In the genomic region with DNA sequence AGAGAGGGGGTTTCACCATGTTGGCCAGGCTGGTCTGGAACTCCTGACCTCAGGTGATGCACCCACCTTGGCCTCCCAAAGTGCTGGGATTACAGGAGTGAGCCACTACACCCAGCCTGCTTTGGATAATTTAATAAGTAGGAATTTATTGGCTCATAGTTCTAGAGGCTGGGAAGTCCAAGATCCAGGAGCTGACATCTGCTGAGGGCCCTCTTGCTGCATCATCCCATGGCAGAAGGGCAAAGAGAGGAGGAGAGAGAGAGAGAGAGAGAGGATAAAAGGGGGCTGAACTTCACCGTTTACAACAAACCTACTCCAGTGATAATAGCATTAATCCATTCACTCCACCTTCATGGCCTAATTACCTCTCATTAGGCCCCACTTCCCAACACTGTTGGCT, we compare ENCODE assay signal across 26 cellular contexts.
"Had no signal": no experiment of that assay in that cellular context is flagged by ENCODE, and none has a peak within 500 bp of the region (broad histone marks: within the 10 kb centered on the region; RNA-seq: fewer than 3 reads in every experiment).

No MANE protein-coding gene starts in this region.

- H3K4me3 Mint-ChIP-seq: mesothelial cell of epicardium; naive B cell; natural killer cell; stimulated activated effector memory CD8-positive, alpha-beta T cell treated with anti-CD3 and anti-CD28 coated beads, Interleukin-12 subunit alpha, Interleukin-12 subunit beta, amount 100 ng/mL, for 72 hours; stimulated activated naive CD8-positive, alpha-beta T cell treated with anti-CD3 and anti-CD28 coated beads, Interleukin-15, Interleukin-2, amounts not matched to agents 100 ng/mL and 50 ng/mL, for 24 hours; type B pancreatic cell had no signal

- H3K9me3 ChIP-seq: left lung, lower lobe of right lung, pancreas, prostate gland, sigmoid colon, suprapubic skin, thoracic aorta, uterus had no signal

- ATAC-seq: left cardiac atrium; left lung; lower lobe of right lung; natural killer cell; pancreas; right cardiac atrium; stimulated activated effector memory CD8-positive, alpha-beta T cell treated with anti-CD3 and anti-CD28 coated beads, Interleukin-12 subunit alpha, Interleukin-12 subunit beta, amount 100 ng/mL, for 72 hours had no signal

- H3K27me3 ChIP-seq: pancreas, sigmoid colon, suprapubic skin, tibial nerve, uterus had no signal

- H3K9me3 Mint-ChIP-seq: natural killer cell; stimulated activated naive CD8-positive, alpha-beta T cell treated with anti-CD3 and anti-CD28 coated beads, Interleukin-15, Interleukin-2, amounts not matched to agents 100 ng/mL and 50 ng/mL, for 24 hours had no signal

- H3K27ac ChIP-seq: left lung, lower lobe of right lung, pancreas, prostate gland, sigmoid colon, spleen, suprapubic skin, thoracic aorta, tibial nerve, uterus had no signal

- H3K27ac Mint-ChIP-seq: mesothelial cell of epicardium; natural killer cell; stimulated activated effector memory CD8-positive, alpha-beta T cell treated with anti-CD3 and anti-CD28 coated beads, Interleukin-12 subunit alpha, Interleukin-12 subunit beta, amount 100 ng/mL, for 72 hours; stimulated activated naive CD8-positive, alpha-beta T cell treated with anti-CD3 and anti-CD28 coated beads, Interleukin-15, Interleukin-2, amounts not matched to agents 100 ng/mL and 50 ng/mL, for 24 hours; type B pancreatic cell had no signal

- H3K36me3 Mint-ChIP-seq: naive B cell; natural killer cell; stimulated activated effector memory CD8-positive, alpha-beta T cell treated with anti-CD3 and anti-CD28 coated beads, Interleukin-12 subunit alpha, Interleukin-12 subunit beta, amount 100 ng/mL, for 72 hours; type B pancreatic cell had no signal

- H3K4me1 ChIP-seq: prostate gland, uterus had no signal

- DNase-seq: hippocampal formation; kidney glomerular epithelial cell; left cardiac atrium; left lung; lower lobe of right lung; naive B cell; natural killer cell; nucleus accumbens; pancreas; posterior cingulate gyrus; retina; right cardiac atrium; sigmoid colon; small intestine; spleen; stimulated activated CD4-positive, alpha-beta T cell treated with anti-CD3 and anti-CD28 coated beads, Interleukin-4, amount 100 ng/mL, for 24 hours; stimulated activated naive CD4-positive, alpha-beta T cell; uterus had no signal

- H3K36me3 ChIP-seq: left lung, lower lobe of right lung, pancreas, prostate gland, sigmoid colon, spleen, suprapubic skin, thoracic aorta, tibial nerve, uterus had no signal

- H3K4me3 ChIP-seq: left lung, lower lobe of right lung, pancreas, prostate gland, sigmoid colon, spleen, suprapubic skin, thoracic aorta, tibial nerve, uterus had no signal
